In genomic region chr5:79746645-79747044, GRCh38 we compare ENCODE assay signal across 15 cellular contexts.
"Had no signal": no experiment of that assay in that cellular context is flagged by ENCODE, and none has a peak within 500 bp of the region (broad histone marks: within the 10 kb centered on the region; RNA-seq: fewer than 3 reads in every experiment).

No MANE protein-coding gene starts in this region.

- H3K27me3 Mint-ChIP-seq: dendritic cell treated with granulocyte-macrophage colony-stimulating factor and Interleukin-4, amounts not matched to agents 40 ng/mL and 50 ng/mL, for 4 days had no signal

- DNase-seq: activated CD4-positive, alpha-beta T cell treated with anti-CD3 and anti-CD28 coated beads for 1 hour; activated CD4-positive, alpha-beta T cell treated with anti-CD3 and anti-CD28 coated beads, Interleukin-2, amount 50 U/mL, for 4 hours; activated effector memory CD4-positive, alpha-beta T cell treated with anti-CD3 and anti-CD28 coated beads, Interleukin-2, amount 50 U/mL, for 16 hours; activated T-cell treated with anti-CD3 and anti-CD28 coated beads, Interleukin-2, amount 50 U/mL, for 72 hours; effector memory CD8-positive, alpha-beta T cell; islet precursor cell; left colon; right lobe of liver; stimulated activated CD4-positive, alpha-beta T cell treated with anti-CD3 and anti-CD28 coated beads, Interleukin-4, amount 100 ng/mL, for 1 hour; stimulated activated naive CD8-positive, alpha-beta T cell treated with anti-CD3 and anti-CD28 coated beads, Interleukin-15, amount 100 ng/mL, for 72 hours had no signal

- H3K27ac Mint-ChIP-seq: activated naive CD4-positive, alpha-beta T cell treated with anti-CD3 and anti-CD28 coated beads, Interleukin-2, amount 50 U/mL, for 24 hours; activated T-cell treated with anti-CD3 and anti-CD28 coated beads, Interleukin-2, amount 50 U/mL, for 72 hours; dendritic cell treated with granulocyte-macrophage colony-stimulating factor and Interleukin-4, amounts not matched to agents 40 ng/mL and 50 ng/mL, for 4 days; effector memory CD8-positive, alpha-beta T cell; stimulated activated naive CD8-positive, alpha-beta T cell treated with anti-CD3 and anti-CD28 coated beads, Interleukin-15, amount 100 ng/mL, for 72 hours; T-helper 1 cell treated with Interleukin-12 subunit alpha and Interleukin-12 subunit beta and Interleukin-4 antibody, amounts not matched to agents 30 μg/mL and 1 μg/mL, for 36 hours had no signal

- H3K4me1 Mint-ChIP-seq: activated naive CD4-positive, alpha-beta T cell treated with anti-CD3 and anti-CD28 coated beads, Interleukin-2, amount 50 U/mL, for 24 hours; stimulated activated naive CD8-positive, alpha-beta T cell treated with anti-CD3 and anti-CD28 coated beads, Interleukin-15, amount 100 ng/mL, for 72 hours had no signal

- H3K9me3 Mint-ChIP-seq: activated naive CD4-positive, alpha-beta T cell treated with anti-CD3 and anti-CD28 coated beads, Interleukin-2, amount 50 U/mL, for 24 hours; activated T-cell treated with anti-CD3 and anti-CD28 coated beads, Interleukin-2, amount 50 U/mL, for 72 hours; dendritic cell treated with granulocyte-macrophage colony-stimulating factor and Interleukin-4, amounts not matched to agents 40 ng/mL and 50 ng/mL, for 4 days; effector memory CD8-positive, alpha-beta T cell; stimulated activated naive CD8-positive, alpha-beta T cell treated with anti-CD3 and anti-CD28 coated beads, Interleukin-15, amount 100 ng/mL, for 72 hours; T-helper 1 cell treated with Interleukin-12 subunit alpha and Interleukin-12 subunit beta and Interleukin-4 antibody, amounts not matched to agents 30 μg/mL and 1 μg/mL, for 36 hours had no signal

- ATAC-seq: activated T-cell treated with anti-CD3 and anti-CD28 coated beads, Interleukin-2, amount 50 U/mL, for 72 hours; effector memory CD8-positive, alpha-beta T cell; left colon; right lobe of liver; stimulated activated naive CD8-positive, alpha-beta T cell treated with anti-CD3 and anti-CD28 coated beads, Interleukin-15, amount 100 ng/mL, for 72 hours had no signal

- H3K4me3 Mint-ChIP-seq: activated naive CD4-positive, alpha-beta T cell treated with anti-CD3 and anti-CD28 coated beads, Interleukin-2, amount 50 U/mL, for 24 hours; activated T-cell treated with anti-CD3 and anti-CD28 coated beads, Interleukin-2, amount 50 U/mL, for 72 hours; dendritic cell treated with granulocyte-macrophage colony-stimulating factor and Interleukin-4, amounts not matched to agents 40 ng/mL and 50 ng/mL, for 4 days; effector memory CD8-positive, alpha-beta T cell; neural crest cell; stimulated activated naive CD8-positive, alpha-beta T cell treated with anti-CD3 and anti-CD28 coated beads, Interleukin-15, amount 100 ng/mL, for 72 hours; T-helper 1 cell treated with Interleukin-12 subunit alpha and Interleukin-12 subunit beta and Interleukin-4 antibody, amounts not matched to agents 30 μg/mL and 1 μg/mL, for 36 hours had no signal

- FAIRE-seq: astrocyte had no signal
